9 cellular contexts compared by ENCODE assay signal in genomic region chr5:164597293-164597900, GRCh38.
DNase-seq lines count a peak whose midpoint lies in the region; ATAC-seq, FAIRE-seq and TF ChIP-seq lines count a peak whose summit lies in the region.
"Had no signal": no experiment of that assay in that cellular context is flagged by ENCODE, and none has a peak within 500 bp of the region (broad histone marks: within the 10 kb centered on the region; RNA-seq: fewer than 3 reads in every experiment).

No MANE protein-coding gene starts in this region.

- CTCF ChIA-PET in RWPE1 (lab: Yijun Ruan, JAX) = interaction anchor here (0.6 to 0.7 kb wide), 2 partner anchors 26 to 43 kb away, joined by 3 read pairs; no protein-coding TSS in a partner anchor

- no peaks in the 10 kb centered on the region for H3K4me1 ChIP-seq in small intestine (ENCODE audit: control insufficient read depth in 2 of 2, insufficient read depth in 1 of 2, low read depth in 1 of 2, low read length in 1 of 2)

- H3K27me3 ChIP-seq in small intestine (ENCODE audit: control insufficient read depth in 2 of 2, insufficient read depth in 2 of 2, low read length in 2 of 2) = no peaks in the 10 kb centered on the region

- no peak for FAIRE-seq in small intestine (lab: Jason Lieb, UNC)

- peak; percentile 93 for ATAC-seq in HG02981 (IDR thresholded peaks at IDR 0.05; ENCODE audit: unreplicated experiment)

- H3K4me3 ChIP-seq in small intestine (ENCODE audit: low read depth in 1 of 2, low read length in 2 of 2) (no peak overlapping the region), coronary artery (no peak overlapping the region)

- H3K9me3 ChIP-seq in small intestine (ENCODE audit: control insufficient read depth, low read depth) = no peaks in the 10 kb centered on the region

- POLR2A ChIA-PET in RWPE1 (lab: Yijun Ruan, JAX; ENCODE audit: low non-redundant PET) = no interaction called here

- no peaks in the 10 kb centered on the region for H3K36me3 ChIP-seq in small intestine (ENCODE audit: control insufficient read depth in 2 of 2, insufficient read depth in 2 of 2, low read length in 2 of 2)

- WGBS in small intestine, 3 donors = 44 to 50% (median 44%) methylated on average over 5 of the region's 5 CpGs

- DNase-seq in SIG-M5 treated with dmso at 0.1 percent for 504 hours (lab: John Stamatoyannopoulos, UW; ENCODE audit: unreplicated experiment) (peak; percentile 22), SIG-M5 (lab: John Stamatoyannopoulos, UW) (no peak), RWPE1 (ENCODE audit: low spot score) (peak; percentile 13), small intestine (peak; percentile 6), germinal center (ENCODE audit: low spot score) (no peak), T-helper 2 cell (no peak), coronary artery (ENCODE audit: low spot score) (no peak)
- DNase-seq: CD4-positive, CD25-positive, alpha-beta regulatory T cell had no signal

- H3K27ac ChIP-seq in RWPE1 (no peak overlapping the region), small intestine (ENCODE audit: low read depth in 1 of 2, low read length in 1 of 2) (no peak overlapping the region), coronary artery (no peak overlapping the region)

- TF ChIP-seq CTCF in RWPE1 (conservative IDR thresholded peaks at IDR 0.05; ENCODE audit: low read depth) (peak; percentile 48), coronary artery (IDR thresholded peaks at IDR 0.05) (no peak)

Comparison
In these comparisons a context has a peak if more than half of its experiments do, and no peak if none do; other contexts are left out.
1. DNase-seq: peak in SIG-M5 treated with dmso at 0.1 percent for 504 hours (single experiment), RWPE1 (single experiment) and small intestine (single experiment); none in SIG-M5 (single experiment), germinal center (single experiment), T-helper 2 cell (0 of 5) and coronary artery (single experiment).